ENCODE assay signal across 23 cellular contexts in genomic region chrX:134780908-134781307, GRCh38.
"Had no signal": no experiment of that assay in that cellular context is flagged by ENCODE, and none has a peak within 500 bp of the region (broad histone marks: within the 10 kb centered on the region; RNA-seq: fewer than 3 reads in every experiment).

No MANE protein-coding gene starts in this region.

- H3K9ac ChIP-seq: neural progenitor cell had no signal

- H3K27me3 ChIP-seq: colonic mucosa, neural progenitor cell had no signal

- H3K36me3 Mint-ChIP-seq: activated naive CD8-positive, alpha-beta T cell; natural killer cell; stimulated activated memory B cell treated with anti-CD40 and anti-IgM and Interleukin-4, amounts not matched to agents 10 μg/mL and 1 μg/mL and 100 μg/mL, for 72 hours had no signal

- H3K27me3 Mint-ChIP-seq: activated naive CD8-positive, alpha-beta T cell; stimulated activated memory B cell treated with anti-CD40 and anti-IgM and Interleukin-4, amounts not matched to agents 10 μg/mL and 1 μg/mL and 100 μg/mL, for 72 hours; stimulated activated naive CD8-positive, alpha-beta T cell treated with anti-CD3 and anti-CD28 coated beads, Interleukin-15, amount 100 ng/mL, for 72 hours had no signal

- H3K4me3 ChIP-seq: colonic mucosa, neural progenitor cell, tibial nerve had no signal

- DNase-seq: activated CD4-positive, alpha-beta T cell treated with anti-CD3 and anti-CD28 coated beads for 48 hours; activated CD4-positive, alpha-beta T cell treated with anti-CD3 and anti-CD28 coated beads, Interleukin-2, amount 50 U/mL, for 48 hours; activated CD8-positive, alpha-beta memory T cell treated with anti-CD3 and anti-CD28 coated beads for 24 hours; activated naive CD4-positive, alpha-beta T cell; activated T-cell treated with anti-CD3 and anti-CD28 coated beads, Interleukin-2, amount 50 U/mL, for 24 hours; anterior cingulate cortex; colonic mucosa; effector CD8-positive, alpha-beta T cell; left cardiac atrium; mesenchymal stem cell; natural killer cell; occipital lobe; right cardiac atrium; stimulated activated CD4-positive, alpha-beta T cell treated with anti-CD3 and anti-CD28 coated beads, Interleukin-4, amount 100 ng/mL, for 24 hours; stimulated activated naive CD8-positive, alpha-beta T cell treated with anti-CD3 and anti-CD28 coated beads, Interleukin-15, amount 100 ng/mL, for 72 hours; T-helper 9 cell; WERI-Rb-1 had no signal

- ATAC-seq: activated CD4-positive, CD25-positive, alpha-beta regulatory T cell treated with anti-CD3 and anti-CD28 coated beads, Interleukin-2, amount 50 U/mL, for 24 hours; left cardiac atrium; natural killer cell; right cardiac atrium; stimulated activated memory B cell treated with anti-CD40 and anti-IgM and Interleukin-4, amounts not matched to agents 10 μg/mL and 1 μg/mL and 100 μg/mL, for 72 hours; stimulated activated naive CD8-positive, alpha-beta T cell treated with anti-CD3 and anti-CD28 coated beads, Interleukin-15, amount 100 ng/mL, for 72 hours had no signal

- H3K4me1 Mint-ChIP-seq: natural killer cell; neural progenitor cell; stimulated activated memory B cell treated with anti-CD40 and anti-IgM and Interleukin-4, amounts not matched to agents 10 μg/mL and 1 μg/mL and 100 μg/mL, for 72 hours; stimulated activated naive CD8-positive, alpha-beta T cell treated with anti-CD3 and anti-CD28 coated beads, Interleukin-15, amount 100 ng/mL, for 72 hours had no signal

- H2AFZ ChIP-seq: neural progenitor cell had no signal

- H3K4me1 ChIP-seq: colonic mucosa, neural progenitor cell, tibial nerve had no signal

- H3K27ac ChIP-seq: colonic mucosa, epithelial cell of prostate, neural progenitor cell, tibial nerve, WERI-Rb-1 had no signal

- H3K4me3 Mint-ChIP-seq: activated naive CD8-positive, alpha-beta T cell; activated T-cell treated with anti-CD3 and anti-CD28 coated beads, Interleukin-2, amount 50 U/mL, for 24 hours; natural killer cell; neural progenitor cell; stimulated activated memory B cell treated with anti-CD40 and anti-IgM and Interleukin-4, amounts not matched to agents 10 μg/mL and 1 μg/mL and 100 μg/mL, for 72 hours; stimulated activated naive CD8-positive, alpha-beta T cell treated with anti-CD3 and anti-CD28 coated beads, Interleukin-15, amount 100 ng/mL, for 72 hours had no signal

- H3K36me3 ChIP-seq: colonic mucosa had no signal

- H3K4me2 ChIP-seq: neural progenitor cell had no signal

- H3K9me3 ChIP-seq: colonic mucosa, tibial nerve had no signal

- H3K27ac Mint-ChIP-seq: activated naive CD8-positive, alpha-beta T cell; activated T-cell treated with anti-CD3 and anti-CD28 coated beads, Interleukin-2, amount 50 U/mL, for 24 hours; natural killer cell; neural progenitor cell; stimulated activated memory B cell treated with anti-CD40 and anti-IgM and Interleukin-4, amounts not matched to agents 10 μg/mL and 1 μg/mL and 100 μg/mL, for 72 hours; stimulated activated naive CD8-positive, alpha-beta T cell treated with anti-CD3 and anti-CD28 coated beads, Interleukin-15, amount 100 ng/mL, for 72 hours had no signal

- H3K9me3 Mint-ChIP-seq: activated T-cell treated with anti-CD3 and anti-CD28 coated beads, Interleukin-2, amount 50 U/mL, for 24 hours; natural killer cell; neural progenitor cell; stimulated activated memory B cell treated with anti-CD40 and anti-IgM and Interleukin-4, amounts not matched to agents 10 μg/mL and 1 μg/mL and 100 μg/mL, for 72 hours; stimulated activated naive CD8-positive, alpha-beta T cell treated with anti-CD3 and anti-CD28 coated beads, Interleukin-15, amount 100 ng/mL, for 72 hours had no signal
